ENCODE assay signal across 8 cellular contexts in genomic region chr6:3258720-3259490, GRCh38. TPM values are rescaled to one million over a fixed set of nuclear protein-coding genes. Genes with fewer than 3 reads are reported as not detected.
DNase-seq lines count a peak whose midpoint lies in the region; ATAC-seq and TF ChIP-seq lines count a peak whose summit lies in the region.

Gene PSMG4 (plus strand): TSS chr6:3258947. CDS start chr6:3259023, 76 bp downstream.

- no peaks in the 10 kb centered on the region for H3K27me3 ChIP-seq in liver (ENCODE audit: control insufficient read depth in 4 of 4, insufficient read depth in 4 of 4, low read length in 3 of 4)

- peak within 1 kb of the TSS; percentile 87 to 92 (median 91) for H3K4me3 ChIP-seq in liver (ENCODE audit: low read depth in 1 of 3, low read length in 3 of 3)

- peak within 1 kb of the TSS; percentile 34 to 45 for H3K9ac ChIP-seq in liver (ENCODE audit: low read depth in 1 of 2, low read length in 2 of 2)

- no peaks in the 10 kb centered on the region for H3K9me3 ChIP-seq in liver (ENCODE audit: control insufficient read depth in 4 of 4, low read length in 3 of 4)

- WGBS in liver, result under 1% methylated on average over 79 of the region's 80 CpGs

- no peak for TF ChIP-seq CTCF in C4-2B (conservative IDR thresholded peaks at IDR 0.05)
- TF ChIP-seq CTCF in liver (IDR thresholded peaks at IDR 0.05; ENCODE audit: low read depth, low read length, missing input control), result no peak

- peaks cover 0 to 3% (median 1%) of the 10 kb centered on the region in 4 donors for H3K36me3 ChIP-seq in liver (ENCODE audit: control insufficient read depth in 4 of 4, insufficient read depth in 3 of 4, low read depth in 1 of 4, low read length in 3 of 4)

- H3K4me1 ChIP-seq in liver (ENCODE audit: control insufficient read depth in 4 of 4, insufficient read depth in 4 of 4, low read length in 3 of 4), result peaks cover 8 to 36% (median 27%) of the 10 kb centered on the region in 4 donors

- peak; percentile 84 for DNase-seq in NCI-H748 treated with DMSO at 0.1 percent for 48 hours (lab: John Stamatoyannopoulos, UW)
- DNase-seq in activated CD4-positive, alpha-beta T cell treated with anti-CD3 and anti-CD28 coated beads, Interleukin-2, amount 50 U/mL, for 4 hours, result peak; percentile 92 to 93
- DNase-seq in dermis blood vessel endothelial cell, result peak; percentile 91
- peak; percentile 97 to 98 for DNase-seq in stimulated activated CD4-positive, alpha-beta T cell treated with anti-CD3 and anti-CD28 coated beads, Interleukin-2, amount 100 ng/mL, for 48 hours

- H3K27ac ChIP-seq in C4-2B (peak within 1 kb of the TSS; percentile 97), liver (ENCODE audit: low read depth in 1 of 2, low read length in 2 of 2) (peak within 1 kb of the TSS; percentile 81 to 88)

- ATAC-seq in GM19395 (IDR thresholded peaks at IDR 0.05; ENCODE audit: unreplicated experiment) (peak; percentile 70), HG03521 (IDR thresholded peaks at IDR 0.05; ENCODE audit: unreplicated experiment) (peak; percentile 68)

- TF ChIP-seq RAD21 in liver (IDR thresholded peaks at IDR 0.05), result peak in 1 of 2 donors; percentile 19

TF ChIP-seq in liver, 16 proteins besides CTCF, POLR2A, EP300 and RAD21:
- TF ChIP-seq JUND (IDR thresholded peaks at IDR 0.05) (no peak), MAX (IDR thresholded peaks at IDR 0.05) (no peak), GABPA (IDR thresholded peaks at IDR 0.05 in 1 of 2, conservative IDR thresholded peaks at IDR 0.05 in 1 of 2) (peak in 1 of 2 donors; percentile 58), TAF1 (conservative IDR thresholded peaks at IDR 0.05) (no peak), ZBTB33 (IDR thresholded peaks at IDR 0.05) (no peak), HNF4A (conservative IDR thresholded peaks at IDR 0.05) (peak in 1 of 2 donors; percentile 34), RXRA (IDR thresholded peaks at IDR 0.05) (no peak), EGR1 (IDR thresholded peaks at IDR 0.05; ENCODE audit: low read depth in 2 of 2) (peak in 1 of 2 donors; percentile 37), HNF4G (IDR thresholded peaks at IDR 0.05) (no peak), REST (IDR thresholded peaks at IDR 0.05) (no peak), ATF3 (IDR thresholded peaks at IDR 0.05) (no peak), SP1 (IDR thresholded peaks at IDR 0.05) (peak; percentile 51), FOXA2 (IDR thresholded peaks at IDR 0.05) (no peak), FOXA1 (IDR thresholded peaks at IDR 0.05) (peak; percentile 12)
TF ChIP-seq in liver: peak in this region for 5.

RNA-seq across cellular contexts. Expression of gene PSMG4, which starts in this region (rescaled TPM):
- total RNA-seq in dermis blood vessel endothelial cell (31.8 and 33.5 TPM in 2 replicates), liver (10 to 100 TPM; 10.7 to 12.0 TPM)
- 10 to 100 TPM; 18.1 to 28.5 TPM for polyA plus RNA-seq in liver

Comparison
In these comparisons a context has a peak if more than half of its experiments do, and no peak if none do; other contexts are left out.
1. Peak in every context shown above with its lines: DNase-seq, ATAC-seq, H3K4me3 ChIP-seq and H3K27ac ChIP-seq.